Comparison of ENCODE assay signal across 6 cellular contexts in genomic region chr16:57485091-57485915, GRCh38. TPM values are rescaled to one million over a fixed set of nuclear protein-coding genes. Genes with fewer than 3 reads are reported as not detected.
DNase-seq lines count a peak whose midpoint lies in the region; ATAC-seq, FAIRE-seq and TF ChIP-seq lines count a peak whose summit lies in the region.

No MANE protein-coding gene starts in this region.

- H3K4me1 Mint-ChIP-seq in progenitor cell of endocrine pancreas (ENCODE audit: low read depth) = peaks cover 25% of the 10 kb centered on the region

- WGBS in ectodermal cell, 2 experiments = 80 to 82% methylated on average over 14 of the region's 14 CpGs

- DNase-seq in progenitor cell of endocrine pancreas (ENCODE audit: low spot score, unreplicated experiment) = no peak
- no peak for DNase-seq in middle frontal gyrus (ENCODE audit: extremely low spot score, low spot score)
- no peak for DNase-seq in GM12892 (ENCODE audit: insufficient read length)

- H3K36me3 ChIP-seq in ectodermal cell (ENCODE audit: control insufficient read depth, insufficient read depth, low read length) = no peaks in the 10 kb centered on the region

- H3K4me3 Mint-ChIP-seq in progenitor cell of endocrine pancreas (ENCODE audit: low read depth) = peak overlapping the region; percentile 91

- no peak overlapping the region for H3K27ac ChIP-seq in ectodermal cell (ENCODE audit: insufficient read depth, low read depth, low read length, poor library complexity, severe bottlenecking)

- H3K9me3 Mint-ChIP-seq in progenitor cell of endocrine pancreas (ENCODE audit: low read depth) = no peaks in the 10 kb centered on the region

- H3K4me3 ChIP-seq in ectodermal cell (ENCODE audit: insufficient read depth, low read depth, low read length) = peak overlapping the region; percentile 61

- H3K36me3 Mint-ChIP-seq in progenitor cell of endocrine pancreas (ENCODE audit: insufficient read depth) = no peaks in the 10 kb centered on the region

- peak overlapping the region; percentile 69 for H3K27ac Mint-ChIP-seq in progenitor cell of endocrine pancreas

- H3K9me3 ChIP-seq in ectodermal cell (ENCODE audit: control insufficient read depth, low read length) = no peaks in the 10 kb centered on the region

- no peak for TF ChIP-seq CTCF in progenitor cell of endocrine pancreas (IDR thresholded peaks at IDR 0.05; ENCODE audit: unreplicated experiment)

- peaks cover 15% of the 10 kb centered on the region for H3K4me1 ChIP-seq in ectodermal cell (ENCODE audit: control insufficient read depth, insufficient read depth, low read length)

- no peak for TF ChIP-seq RAD21 in Ishikawa (IDR thresholded peaks at IDR 0.05; ENCODE audit: low read depth)

- no peak for TF ChIP-seq POLR2A in GM12892 (IDR thresholded peaks at IDR 0.05; ENCODE audit: low read depth, low read length)

- TF ChIP-seq EP300 in Ishikawa (IDR thresholded peaks at IDR 0.05; ENCODE audit: borderline replicate concordance) = no peak

- no peak for FAIRE-seq in GM12892 (lab: Jason Lieb, UNC)

- no peak for ATAC-seq in HG02973 (IDR thresholded peaks at IDR 0.05; ENCODE audit: unreplicated experiment)

- H3K27me3 ChIP-seq in ectodermal cell (ENCODE audit: control insufficient read depth, insufficient read depth, low read length, poor library complexity, severe bottlenecking) = peaks cover 11% of the 10 kb centered on the region

- H3K27me3 Mint-ChIP-seq in progenitor cell of endocrine pancreas = peaks cover 6% of the 10 kb centered on the region

TF ChIP-seq in Ishikawa, 13 proteins besides CTCF, POLR2A, EP300 and RAD21:
- TF ChIP-seq CREB1 (IDR thresholded peaks at IDR 0.05; ENCODE audit: low read depth) (no peak), TCF12 (IDR thresholded peaks at IDR 0.05; ENCODE audit: low read depth) (no peak), NFIC (IDR thresholded peaks at IDR 0.05) (no peak), USF1 (IDR thresholded peaks at IDR 0.05) (no peak), TAF1 (IDR thresholded peaks at IDR 0.05; ENCODE audit: low read depth) (0 out of 2 replicates have a peak, but pooled peaks have one; percentile 15), EGR1 (IDR thresholded peaks at IDR 0.05) (no peak), TEAD4 (IDR thresholded peaks at IDR 0.05) (no peak)
- TF ChIP-seq, protein P1, sequence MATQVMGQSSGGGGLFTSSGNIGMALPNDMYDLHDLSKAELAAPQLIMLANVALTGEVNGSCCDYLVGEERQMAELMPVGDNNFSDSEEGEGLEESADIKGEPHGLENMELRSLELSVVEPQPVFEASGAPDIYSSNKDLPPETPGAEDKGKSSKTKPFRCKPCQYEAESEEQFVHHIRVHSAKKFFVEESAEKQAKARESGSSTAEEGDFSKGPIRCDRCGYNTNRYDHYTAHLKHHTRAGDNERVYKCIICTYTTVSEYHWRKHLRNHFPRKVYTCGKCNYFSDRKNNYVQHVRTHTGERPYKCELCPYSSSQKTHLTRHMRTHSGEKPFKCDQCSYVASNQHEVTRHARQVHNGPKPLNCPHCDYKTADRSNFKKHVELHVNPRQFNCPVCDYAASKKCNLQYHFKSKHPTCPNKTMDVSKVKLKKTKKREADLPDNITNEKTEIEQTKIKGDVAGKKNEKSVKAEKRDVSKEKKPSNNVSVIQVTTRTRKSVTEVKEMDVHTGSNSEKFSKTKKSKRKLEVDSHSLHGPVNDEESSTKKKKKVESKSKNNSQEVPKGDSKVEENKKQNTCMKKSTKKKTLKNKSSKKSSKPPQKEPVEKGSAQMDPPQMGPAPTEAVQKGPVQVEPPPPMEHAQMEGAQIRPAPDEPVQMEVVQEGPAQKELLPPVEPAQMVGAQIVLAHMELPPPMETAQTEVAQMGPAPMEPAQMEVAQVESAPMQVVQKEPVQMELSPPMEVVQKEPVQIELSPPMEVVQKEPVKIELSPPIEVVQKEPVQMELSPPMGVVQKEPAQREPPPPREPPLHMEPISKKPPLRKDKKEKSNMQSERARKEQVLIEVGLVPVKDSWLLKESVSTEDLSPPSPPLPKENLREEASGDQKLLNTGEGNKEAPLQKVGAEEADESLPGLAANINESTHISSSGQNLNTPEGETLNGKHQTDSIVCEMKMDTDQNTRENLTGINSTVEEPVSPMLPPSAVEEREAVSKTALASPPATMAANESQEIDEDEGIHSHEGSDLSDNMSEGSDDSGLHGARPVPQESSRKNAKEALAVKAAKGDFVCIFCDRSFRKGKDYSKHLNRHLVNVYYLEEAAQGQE (IDR thresholded peaks at IDR 0.05; ENCODE audit: low read depth) = no peak

RNA-seq across cellular contexts. Expression of gene DOK4, which starts 1.0 kb away (rescaled TPM):
- polyA plus RNA-seq in ectodermal cell (2013, experiment 1 of 4) = 20.9 TPM
- polyA plus RNA-seq in ectodermal cell (2013, experiment 2 of 4) = 17.0 TPM
- 20.0 TPM for polyA plus RNA-seq in ectodermal cell (2013, experiment 3 of 4)
- polyA plus RNA-seq in ectodermal cell (2013, experiment 4 of 4) = 16.5 TPM
- 35.0 and 38.6 TPM in 2 replicates for total RNA-seq in progenitor cell of endocrine pancreas
- polyA plus RNA-seq in GM12892 (2012; ENCODE audit: missing spikeins) = 3.0 TPM

RNA-seq across cellular contexts. Expression of gene POLR2C, which starts 22.8 kb away (rescaled TPM):
- 71.2 TPM for polyA plus RNA-seq in ectodermal cell (2013, experiment 1 of 4)
- 81.3 TPM for polyA plus RNA-seq in ectodermal cell (2013, experiment 2 of 4)
- polyA plus RNA-seq in ectodermal cell (2013, experiment 3 of 4) = 77.1 TPM
- polyA plus RNA-seq in ectodermal cell (2013, experiment 4 of 4) = 82.5 TPM
- total RNA-seq in progenitor cell of endocrine pancreas = 68.5 and 69.6 TPM in 2 replicates
- 38.2 TPM for polyA plus RNA-seq in GM12892 (2012; ENCODE audit: missing spikeins)

RNA-seq across cellular contexts. Expression of gene COQ9, which starts 38.0 kb away (rescaled TPM):
- 28.3 TPM for polyA plus RNA-seq in ectodermal cell (2013, experiment 1 of 4)
- polyA plus RNA-seq in ectodermal cell (2013, experiment 2 of 4) = 19.9 TPM
- 24.9 TPM for polyA plus RNA-seq in ectodermal cell (2013, experiment 3 of 4)
- polyA plus RNA-seq in ectodermal cell (2013, experiment 4 of 4) = 27.4 TPM
- total RNA-seq in progenitor cell of endocrine pancreas = 70.2 and 74.5 TPM in 2 replicates
- polyA plus RNA-seq in GM12892 (2012; ENCODE audit: missing spikeins) = 47.6 TPM

RNA-seq across cellular contexts. Expression of gene CIAPIN1, which starts 38.1 kb away (rescaled TPM):
- 90.4 TPM for polyA plus RNA-seq in ectodermal cell (2013, experiment 1 of 4)
- 98.4 TPM for polyA plus RNA-seq in ectodermal cell (2013, experiment 2 of 4)
- 69.8 TPM for polyA plus RNA-seq in ectodermal cell (2013, experiment 3 of 4)
- 82.3 TPM for polyA plus RNA-seq in ectodermal cell (2013, experiment 4 of 4)
- total RNA-seq in progenitor cell of endocrine pancreas = 79.3 and 83.3 TPM in 2 replicates
- polyA plus RNA-seq in GM12892 (2012; ENCODE audit: missing spikeins) = 32.6 TPM

RNA-seq across cellular contexts. Expression of gene CCDC102A, which starts 51.1 kb away (rescaled TPM):
- 20.5 TPM for polyA plus RNA-seq in ectodermal cell (2013, experiment 1 of 4)
- polyA plus RNA-seq in ectodermal cell (2013, experiment 2 of 4) = 17.7 TPM
- 14.3 TPM for polyA plus RNA-seq in ectodermal cell (2013, experiment 3 of 4)
- 13.1 TPM for polyA plus RNA-seq in ectodermal cell (2013, experiment 4 of 4)
- 15.6 and 16.9 TPM in 2 replicates for total RNA-seq in progenitor cell of endocrine pancreas
- 2.6 TPM for polyA plus RNA-seq in GM12892 (2012; ENCODE audit: missing spikeins)
